In the genomic region with DNA sequence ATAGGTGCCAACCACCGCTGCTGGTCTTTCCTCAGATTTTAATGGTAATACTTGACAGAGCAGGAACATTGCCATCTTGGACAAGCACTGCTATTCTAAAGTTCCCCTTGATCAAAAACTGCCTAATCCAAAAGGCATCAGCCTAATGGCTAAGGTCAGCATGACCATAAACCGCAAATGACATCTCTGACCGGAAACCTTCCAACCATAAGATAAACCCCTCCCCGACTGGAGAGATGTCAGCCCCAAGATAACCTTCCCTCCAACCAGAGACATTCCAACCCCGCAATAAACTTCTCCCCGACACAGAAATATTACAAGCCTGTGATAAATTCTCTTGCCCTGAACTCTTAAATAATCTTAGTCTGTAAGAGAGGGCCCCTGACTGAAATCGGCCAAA, we compare ENCODE assay signal across 26 cellular contexts. TPM values are rescaled to one million over a fixed set of nuclear protein-coding genes. Genes with fewer than 3 reads are reported as not detected.
DNase-seq lines count a peak whose midpoint lies in the region; FAIRE-seq and TF ChIP-seq lines count a peak whose summit lies in the region.
"Had no signal": no experiment of that assay in that cellular context is flagged by ENCODE, and none has a peak within 500 bp of the region (broad histone marks: within the 10 kb centered on the region; RNA-seq: fewer than 3 reads in every experiment).

No MANE protein-coding gene starts in this region.

- H3K4me1 ChIP-seq in testis, result no peaks in the 10 kb centered on the region
- H3K4me1 ChIP-seq: A549, Caco-2 had no signal

- DNase-seq in A172 (ENCODE audit: low spot score) (peak; percentile 71), HTR-8/SVneo (ENCODE audit: insufficient read length, low spot score) (no peak), fibroblast of villous mesenchyme (ENCODE audit: low read depth) (peak; percentile 72), NCI-H1436 (lab: John Stamatoyannopoulos, UW) (no peak), NCI-H187 (lab: John Stamatoyannopoulos, UW) (no peak), NCI-H146 treated with DMSO at 0.1 percent for 48 hours (lab: John Stamatoyannopoulos, UW; ENCODE audit: unreplicated experiment) (no peak), testis (no peak)
- DNase-seq: AML-193; Caco-2; CD8-positive, alpha-beta T cell; GF-D8; Karpas-422; NCI-H1092 treated with DMSO at 0.1 percent for 48 hours; NCI-H1436 treated with DMSO at 0.1 percent for 48 hours; NCI-H2029; NCI-H446; NCI-H524 treated with DMSO at 0.1 percent for 48 hours; NCI-H774; PC-3; Right ventricle myocardium superior; RPMI8226 had no signal

- no peaks in the 10 kb centered on the region for H3K9me3 ChIP-seq in testis
- H3K9me3 ChIP-seq: A549; BLaER1 treated with 17β-estradiol and CSF1 and Interleukin-3, amounts not matched to agents 10 nM and 100 nM; Caco-2 had no signal

- H3K27ac ChIP-seq in testis, result no peak overlapping the region
- H3K27ac ChIP-seq: A549; BLaER1 treated with 17β-estradiol and CSF1 and Interleukin-3, amounts not matched to agents 10 nM and 100 nM had no signal

- no peak overlapping the region for H3K4me3 ChIP-seq in fibroblast of villous mesenchyme (ENCODE audit: low read depth, low read length)
- no peak overlapping the region for H3K4me3 ChIP-seq in testis
- H3K4me3 ChIP-seq: A549; BLaER1 treated with 17β-estradiol and CSF1 and Interleukin-3, amounts not matched to agents 10 nM and 100 nM had no signal

- TF ChIP-seq CTCF in fibroblast of villous mesenchyme (IDR thresholded peaks at IDR 0.05; ENCODE audit: insufficient read depth, low read depth, low read length) (no peak), testis (IDR thresholded peaks at IDR 0.05) (no peak)

- WGBS in testis, 2 donors, result 62 to 64% methylated on average over 7 of the region's 7 CpGs

- no peaks in the 10 kb centered on the region for H3K36me3 ChIP-seq in testis (ENCODE audit: low read depth, missing control alignments)
- H3K36me3 ChIP-seq: BLaER1 treated with 17β-estradiol and CSF1 and Interleukin-3, amounts not matched to agents 10 nM and 100 nM had no signal

- intact Hi-C loops in testis (cut with DNase I; ENCODE audit: low total_unique reads), result no loop called here

- no peaks in the 10 kb centered on the region for H3K27me3 ChIP-seq in testis
- H3K27me3 ChIP-seq: BLaER1 treated with 17β-estradiol and CSF1 and Interleukin-3, amounts not matched to agents 10 nM and 100 nM had no signal

- FAIRE-seq in HTR-8/SVneo (lab: Jason Lieb, UNC) (peak; percentile 38), TTC549 (lab: Jason Lieb, UNC) (peak; percentile 78)
- FAIRE-seq: A549, GM12891, H1 had no signal

- no peak for TF ChIP-seq POLR2A in testis (IDR thresholded peaks at IDR 0.05)

RNA-seq across cellular contexts. Expression of a gene that starts 7.4 kb away (rescaled TPM):
- 67.1 and 70.5 TPM in 2 replicates for total RNA-seq in A172 (2014; rRNA removed; shearing (Covaris generic))
- total RNA-seq in fibroblast of villous mesenchyme, result 44.1 and 66.9 TPM in 2 replicates
- total RNA-seq in testis, result 10 to 100 TPM; 60.8 to 71.9 TPM
- 53.2 TPM for polyA plus RNA-seq in testis (ENCODE audit: insufficient read depth, low read depth, low replicate concordance)

Comparison
In these comparisons a context has a peak if more than half of its experiments do, and no peak if none do; other contexts are left out.
1. DNase-seq: peak in A172 (single experiment) and fibroblast of villous mesenchyme (single experiment); none in HTR-8/SVneo (single experiment), NCI-H1436 (single experiment), NCI-H187 (0 of 2), NCI-H146 treated with DMSO at 0.1 percent for 48 hours (single experiment) and testis (single experiment).